Comparison of ENCODE assay signal across 8 cellular contexts in the genomic region with DNA sequence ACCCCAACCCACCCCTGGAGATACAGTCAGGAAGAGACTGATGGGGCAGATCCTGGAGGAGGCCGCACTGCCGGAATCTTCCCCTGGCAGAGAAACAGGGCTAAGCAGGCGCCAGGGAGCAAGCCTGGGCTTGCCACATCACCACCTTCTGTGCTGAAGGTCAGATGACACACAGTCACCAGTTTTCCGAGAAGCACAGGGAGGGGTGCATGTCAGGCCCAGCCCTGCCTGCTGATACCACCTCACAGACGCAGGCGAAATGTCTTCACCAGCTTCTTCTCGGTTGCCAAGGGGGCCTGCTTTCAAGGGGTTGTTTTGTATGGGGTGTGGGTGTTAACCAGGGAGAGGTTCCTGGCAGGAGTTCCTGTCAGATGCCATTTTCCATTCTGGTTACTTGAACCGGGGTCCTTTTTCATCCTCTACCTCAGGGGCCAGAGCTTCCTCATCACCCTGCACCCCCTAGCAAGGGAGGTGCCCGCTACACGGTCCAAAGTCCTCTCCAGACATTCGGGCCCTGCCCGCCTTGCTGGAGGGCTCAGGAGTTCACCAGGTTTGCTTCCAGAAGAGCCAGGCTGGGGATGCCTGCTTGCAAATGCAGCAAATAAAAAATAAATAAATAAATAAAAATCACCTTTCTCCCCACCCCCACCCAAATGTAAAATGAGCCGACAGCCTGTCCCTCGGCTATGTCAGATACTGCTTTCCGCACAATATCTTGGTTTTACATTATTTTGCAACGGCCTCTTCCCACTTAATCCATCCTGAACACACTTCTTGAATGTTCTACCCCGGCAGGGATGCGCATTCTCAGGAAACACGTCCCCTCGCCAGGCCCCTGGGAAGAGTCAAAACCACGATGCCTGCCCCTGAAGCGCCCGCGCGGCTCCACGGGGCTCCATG. TPM values are rescaled to one million over a fixed set of nuclear protein-coding genes. Genes with fewer than 3 reads are reported as not detected.
DNase-seq lines count a peak whose midpoint lies in the region; ATAC-seq and TF ChIP-seq lines count a peak whose summit lies in the region.

No MANE protein-coding gene starts in this region.

- peak overlapping the region; percentile 86 for H3K4me2 ChIP-seq in skeletal muscle satellite cell (ENCODE audit: low read length)

- DNase-seq in NCI-H2171 (lab: John Stamatoyannopoulos, UW), result peak; percentile 88
- DNase-seq in brain pericyte (ENCODE audit: low read depth, low spot score), result peak; percentile 94

- peak overlapping the region; percentile 100 for H3K27ac ChIP-seq in VCaP

- TF ChIP-seq CTCF in VCaP (conservative IDR thresholded peaks at IDR 0.05), result no peak

- peaks cover 51% of the 10 kb centered on the region for H3K4me1 ChIP-seq in skeletal muscle satellite cell (ENCODE audit: control insufficient read depth, insufficient read depth, low read length)

- H3K9me3 ChIP-seq in iPS-18c (ENCODE audit: control insufficient read depth, insufficient read depth, low read length) (no peaks in the 10 kb centered on the region), skeletal muscle satellite cell (replicated peaks; ENCODE audit: low read length) (no peaks in the 10 kb centered on the region)

- ATAC-seq in GM18907 (IDR thresholded peaks at IDR 0.05; ENCODE audit: unreplicated experiment) (peak; percentile 16), HG02884 (IDR thresholded peaks at IDR 0.05; ENCODE audit: unreplicated experiment) (no peak), GM21825 (IDR thresholded peaks at IDR 0.05; ENCODE audit: unreplicated experiment) (no peak)

- no peaks in the 10 kb centered on the region for H3K27me3 ChIP-seq in skeletal muscle satellite cell (ENCODE audit: control insufficient read depth, insufficient read depth, low read length)

- H3K4me3 ChIP-seq in iPS-18c (ENCODE audit: insufficient read depth, low read depth, low read length) (peak overlapping the region; percentile 47), skeletal muscle satellite cell (ENCODE audit: low read length) (peak overlapping the region; percentile 71)

- H3K9ac ChIP-seq in skeletal muscle satellite cell (ENCODE audit: low read depth, low read length), result peak overlapping the region; percentile 98

- H3K36me3 ChIP-seq in skeletal muscle satellite cell (ENCODE audit: insufficient read depth, low read length), result peaks cover 37% of the 10 kb centered on the region

RNA-seq across cellular contexts. Expression of a gene that starts 1.1 kb away (rescaled TPM):
- total RNA-seq in skeletal muscle satellite cell (2012; rRNA removed), result 147 and 206 TPM in 2 replicates

RNA-seq across cellular contexts. Expression of a gene that starts 35.0 kb away (rescaled TPM):
- 40.3 and 51.8 TPM in 2 replicates for total RNA-seq in skeletal muscle satellite cell (2012; rRNA removed)

RNA-seq across cellular contexts. Expression of a gene that starts 39.0 kb away (rescaled TPM):
- 1.3 and 2.0 TPM in 2 replicates for total RNA-seq in skeletal muscle satellite cell (2012; rRNA removed)
